11 cellular contexts compared by ENCODE assay signal in genomic region chr18:36493349-36494281, GRCh38.
DNase-seq lines count a peak whose midpoint lies in the region; ATAC-seq and TF ChIP-seq lines count a peak whose summit lies in the region.
"Had no signal": no experiment of that assay in that cellular context is flagged by ENCODE, and none has a peak within 500 bp of the region (broad histone marks: within the 10 kb centered on the region; RNA-seq: fewer than 3 reads in every experiment).

No MANE protein-coding gene starts in this region.

- H3K4me3 Mint-ChIP-seq in activated T-cell treated with anti-CD3 and anti-CD28 coated beads, Interleukin-2, amount 50 U/mL, for 24 hours: no peak overlapping the region
- H3K4me3 Mint-ChIP-seq: activated T-helper 1 cell treated with anti-CD3 and anti-CD28 coated beads, Interleukin-12 subunit alpha, Interleukin-12 subunit beta, Interleukin-2, Interleukin-4 antibody, amounts not matched to agents 30 ng/mL and 10 ng/mL and 1 ng/mL, durations not matched to agents 14 hours and 24 hours and 36 hours had no signal

- ATAC-seq in right lobe of liver (peak in 3 of 4 donors; percentile 27 to 59 (median 53)), HG03175 (IDR thresholded peaks at IDR 0.05; ENCODE audit: unreplicated experiment) (no peak)

- TF ChIP-seq POLR2A in right lobe of liver (IDR thresholded peaks at IDR 0.05): no peak

- WGBS in right lobe of liver (ENCODE audit: insufficient coverage, low coverage, low lambda C conversion rate, missing lambda C conversion rate): 45% methylated on average over 10 of the region's 15 CpGs

- H3K9me3 ChIP-seq in BLaER1 treated with 17β-estradiol and CSF1 and Interleukin-3, amounts not matched to agents 10 nM and 100 nM (replicated peaks in 1 of 11): no peaks in the 10 kb centered on the region
- no peaks in the 10 kb centered on the region for H3K9me3 ChIP-seq in right lobe of liver

- no peaks in the 10 kb centered on the region for H3K27me3 ChIP-seq in BLaER1 treated with 17β-estradiol and CSF1 and Interleukin-3, amounts not matched to agents 10 nM and 100 nM
- no peaks in the 10 kb centered on the region for H3K27me3 ChIP-seq in right lobe of liver

- no peak overlapping the region for H3K27ac ChIP-seq in BLaER1 treated with 17β-estradiol and CSF1 and Interleukin-3, amounts not matched to agents 10 nM and 100 nM
- H3K27ac ChIP-seq in right lobe of liver: no peak overlapping the region
- H3K27ac ChIP-seq: C4-2B, KMS-11 had no signal

- no peak overlapping the region for H3K9ac ChIP-seq in BLaER1 treated with 17β-estradiol and CSF1 and Interleukin-3, amounts not matched to agents 10 nM and 100 nM
- H3K9ac ChIP-seq: KMS-11 had no signal

- H3K4me2 ChIP-seq in BLaER1 treated with 17β-estradiol and CSF1 and Interleukin-3, amounts not matched to agents 10 nM and 100 nM: peak overlapping the region in 9 of 11 experiments; percentile 24 to 70 (median 52); a peak in 17 of 22 replicates
- H3K4me2 ChIP-seq: KMS-11 had no signal

- intact Hi-C loops in right lobe of liver (cut with DNase I): no loop called here

- peaks cover 3% of the 10 kb centered on the region for H3K4me1 Mint-ChIP-seq in activated T-cell treated with anti-CD3 and anti-CD28 coated beads, Interleukin-2, amount 50 U/mL, for 24 hours (ENCODE audit: low read depth)

- no peaks in the 10 kb centered on the region for H3K36me3 Mint-ChIP-seq in activated T-cell treated with anti-CD3 and anti-CD28 coated beads, Interleukin-2, amount 50 U/mL, for 24 hours (ENCODE audit: low read depth)

- TF ChIP-seq CTCF in choroid plexus epithelial cell (conservative IDR thresholded peaks at IDR 0.05; ENCODE audit: low read depth, low read length): no peak
- TF ChIP-seq CTCF in right lobe of liver (IDR thresholded peaks at IDR 0.05): no peak

- DNase-seq in LHCN-M2 (ENCODE audit: low read depth) (peak; percentile 31), choroid plexus epithelial cell (ENCODE audit: low read depth) (peak; percentile 21), right lobe of liver (no peak), GM19240 (ENCODE audit: insufficient read length, low spot score) (no peak), GM03348 (ENCODE audit: low spot score) (no peak)
- DNase-seq in activated T-cell treated with anti-CD3 and anti-CD28 coated beads, Interleukin-2, amount 50 U/mL, for 24 hours: no peak

- H3K4me3 ChIP-seq in BLaER1 treated with 17β-estradiol and CSF1 and Interleukin-3, amounts not matched to agents 10 nM and 100 nM: no peak overlapping the region
- H3K4me3 ChIP-seq in choroid plexus epithelial cell (ENCODE audit: low read depth, low read length): no peak overlapping the region
- no peak overlapping the region for H3K4me3 ChIP-seq in right lobe of liver

- no peaks in the 10 kb centered on the region for H3K9me3 Mint-ChIP-seq in activated T-cell treated with anti-CD3 and anti-CD28 coated beads, Interleukin-2, amount 50 U/mL, for 24 hours
- H3K9me3 Mint-ChIP-seq: activated T-helper 1 cell treated with anti-CD3 and anti-CD28 coated beads, Interleukin-12 subunit alpha, Interleukin-12 subunit beta, Interleukin-2, Interleukin-4 antibody, amounts not matched to agents 30 ng/mL and 10 ng/mL and 1 ng/mL, durations not matched to agents 14 hours and 24 hours and 36 hours had no signal

- peaks cover 8% of the 10 kb centered on the region for H3K27me3 Mint-ChIP-seq in activated T-cell treated with anti-CD3 and anti-CD28 coated beads, Interleukin-2, amount 50 U/mL, for 24 hours

- no peak overlapping the region for H3K27ac Mint-ChIP-seq in activated T-cell treated with anti-CD3 and anti-CD28 coated beads, Interleukin-2, amount 50 U/mL, for 24 hours
- H3K27ac Mint-ChIP-seq: activated T-helper 1 cell treated with anti-CD3 and anti-CD28 coated beads, Interleukin-12 subunit alpha, Interleukin-12 subunit beta, Interleukin-2, Interleukin-4 antibody, amounts not matched to agents 30 ng/mL and 10 ng/mL and 1 ng/mL, durations not matched to agents 14 hours and 24 hours and 36 hours had no signal

- H4K20me1 ChIP-seq in BLaER1 treated with 17β-estradiol and CSF1 and Interleukin-3, amounts not matched to agents 10 nM and 100 nM: peaks cover 0 to 7% (median 0%) of the 10 kb centered on the region in 11 experiments; a peak in 2 of 22 replicates

- peaks cover 4 to 36% (median 29%) of the 10 kb centered on the region in 10 experiments; a peak in 19 of 20 replicates for H3K4me1 ChIP-seq in BLaER1 treated with 17β-estradiol and CSF1 and Interleukin-3, amounts not matched to agents 10 nM and 100 nM
- H3K4me1 ChIP-seq in right lobe of liver: no peaks in the 10 kb centered on the region

- no peaks in the 10 kb centered on the region for H3K36me3 ChIP-seq in BLaER1 treated with 17β-estradiol and CSF1 and Interleukin-3, amounts not matched to agents 10 nM and 100 nM
- no peaks in the 10 kb centered on the region for H3K36me3 ChIP-seq in right lobe of liver

Comparison
In these comparisons a context has a peak if more than half of its experiments do, and no peak if none do; other contexts are left out.
1. DNase-seq: peak in LHCN-M2 (single experiment) and choroid plexus epithelial cell (single experiment); none in right lobe of liver (0 of 3), GM19240 (single experiment), activated T-cell treated with anti-CD3 and anti-CD28 coated beads, Interleukin-2, amount 50 U/mL, for 24 hours (single experiment) and GM03348 (single experiment).